In genomic region chrX:22674947-22675346, GRCh38 we compare ENCODE assay signal across 19 cellular contexts.
DNase-seq lines count a peak whose midpoint lies in the region; ATAC-seq and TF ChIP-seq lines count a peak whose summit lies in the region.
"Had no signal": no experiment of that assay in that cellular context is flagged by ENCODE, and none has a peak within 500 bp of the region (broad histone marks: within the 10 kb centered on the region; RNA-seq: fewer than 3 reads in every experiment).

No MANE protein-coding gene starts in this region.

- H2BK120ac ChIP-seq in mesendoderm (ENCODE audit: low read depth, low read length) = no peak overlapping the region

- H3K27me3 ChIP-seq in thyroid gland (no peaks in the 10 kb centered on the region), mesendoderm (ENCODE audit: insufficient read depth, low read length, poor library complexity) (no peaks in the 10 kb centered on the region)
- H3K27me3 ChIP-seq: upper lobe of right lung had no signal

- H3K79me2 ChIP-seq in mesendoderm (ENCODE audit: control insufficient read depth, insufficient read depth, low read length) = no peaks in the 10 kb centered on the region

- TF ChIP-seq CTCF in epithelial cell of proximal tubule (conservative IDR thresholded peaks at IDR 0.05; ENCODE audit: low read depth, low read length) (no peak), thyroid gland (IDR thresholded peaks at IDR 0.05) (no peak), coronary artery (IDR thresholded peaks at IDR 0.05) (no peak)

- no peak overlapping the region for H2AK5ac ChIP-seq in mesendoderm (ENCODE audit: low read length)

- H3K4ac ChIP-seq in mesendoderm (ENCODE audit: low read depth, low read length) = no peak overlapping the region

- no peak overlapping the region for H2BK15ac ChIP-seq in mesendoderm (replicated peaks; ENCODE audit: low read depth)

- no peak overlapping the region for H3K56ac ChIP-seq in mesendoderm (ENCODE audit: low read length)

- peak; percentile 4 to 17 for DNase-seq in SHP77 (lab: John Stamatoyannopoulos, UW)
- no peak for DNase-seq in SHP77 treated with DMSO at 0.1 percent for 48 hours (lab: John Stamatoyannopoulos, UW)
- peak; percentile 77 for DNase-seq in NCI-H2227 (lab: John Stamatoyannopoulos, UW; ENCODE audit: unreplicated experiment)
- DNase-seq in epithelial cell of proximal tubule (ENCODE audit: low read depth) = peak; percentile 29
- peak; percentile 2 to 3 for DNase-seq in thyroid gland
- no peak for DNase-seq in coronary artery (ENCODE audit: low spot score)
- DNase-seq in mesendoderm = no peak
- DNase-seq: ACHN; activated CD4-positive, CD25-positive, alpha-beta regulatory T cell treated with anti-CD3 and anti-CD28 coated beads, Interleukin-2, amount 50 U/mL, for 72 hours; activated naive CD4-positive, alpha-beta T cell treated with anti-CD3 and anti-CD28 coated beads, Interleukin-2, amount 10 ng/mL, durations not matched to agents 7 days and 5 days; dermis blood vessel endothelial cell; head of caudate nucleus; NCI-H187 treated with DMSO at 0.1 percent for 48 hours; upper lobe of right lung had no signal

- ATAC-seq in GM18517 (IDR thresholded peaks at IDR 0.05; ENCODE audit: unreplicated experiment) = no peak
- ATAC-seq: HCT116, left lobe of liver, Right ventricle myocardium inferior, upper lobe of right lung had no signal

- no peaks in the 10 kb centered on the region for H3K4me1 ChIP-seq in thyroid gland
- H3K4me1 ChIP-seq in mesendoderm (ENCODE audit: control insufficient read depth, low read depth, low read length) = no peaks in the 10 kb centered on the region
- H3K4me1 ChIP-seq: prostate gland, upper lobe of right lung had no signal

- H3K27ac ChIP-seq in thyroid gland (no peak overlapping the region), coronary artery (no peak overlapping the region), mesendoderm (ENCODE audit: low read depth, low read length) (no peak overlapping the region)
- H3K27ac ChIP-seq: prostate gland, upper lobe of right lung had no signal

- no peak overlapping the region for H3K9ac ChIP-seq in mesendoderm (ENCODE audit: low read length)

- H4K8ac ChIP-seq in mesendoderm (ENCODE audit: low read depth, low read length) = no peak overlapping the region

- H3K4me3 ChIP-seq in epithelial cell of proximal tubule (ENCODE audit: low read depth, low read length) (no peak overlapping the region), thyroid gland (replicated peaks in 1 of 3) (no peak overlapping the region), coronary artery (no peak overlapping the region), mesendoderm (ENCODE audit: low read length) (no peak overlapping the region)
- H3K4me3 ChIP-seq: prostate gland, upper lobe of right lung had no signal

- H3K9me3 ChIP-seq in thyroid gland = no peaks in the 10 kb centered on the region
- H3K9me3 ChIP-seq: prostate gland, upper lobe of right lung had no signal

- H2BK5ac ChIP-seq in mesendoderm (ENCODE audit: low read length) = no peak overlapping the region

- 54% methylated on average over 2 of the region's 2 CpGs; no CpG with 5 or more reads in 1 of the 2 donors for WGBS in thyroid gland, 2 donors
- WGBS in mesendoderm (ENCODE audit: extremely low coverage, insufficient coverage, low lambda C conversion rate) = no CpG with 5 or more reads among the region's 2 CpGs

- intact Hi-C loops in thyroid gland (cut with DNase I) = no loop called here

- TF ChIP-seq POLR2A in thyroid gland (IDR thresholded peaks at IDR 0.05) = no peak

- H3K18ac ChIP-seq in mesendoderm (ENCODE audit: low read length) = no peak overlapping the region

- H3K4me2 ChIP-seq in mesendoderm (ENCODE audit: low read length) = no peak overlapping the region

- H4K5ac ChIP-seq in mesendoderm (ENCODE audit: low read length) = no peak overlapping the region

- H3K36me3 ChIP-seq in thyroid gland (no peaks in the 10 kb centered on the region), mesendoderm (ENCODE audit: control insufficient read depth, insufficient read depth, low read length) (no peaks in the 10 kb centered on the region)
- H3K36me3 ChIP-seq: prostate gland, upper lobe of right lung had no signal

- H3K23ac ChIP-seq in mesendoderm (ENCODE audit: low read length) = no peak overlapping the region

- H3K79me1 ChIP-seq in mesendoderm (ENCODE audit: low read length) = no peaks in the 10 kb centered on the region

Comparison
In these comparisons a context has a peak if more than half of its experiments do, and no peak if none do; other contexts are left out.
1. DNase-seq: peak in SHP77 (2 of 2), NCI-H2227 (single experiment), epithelial cell of proximal tubule (single experiment) and thyroid gland (2 of 2); none in SHP77 treated with DMSO at 0.1 percent for 48 hours (single experiment), coronary artery (single experiment) and mesendoderm (single experiment).